ENCODE assay signal across 29 cellular contexts in the genomic region with DNA sequence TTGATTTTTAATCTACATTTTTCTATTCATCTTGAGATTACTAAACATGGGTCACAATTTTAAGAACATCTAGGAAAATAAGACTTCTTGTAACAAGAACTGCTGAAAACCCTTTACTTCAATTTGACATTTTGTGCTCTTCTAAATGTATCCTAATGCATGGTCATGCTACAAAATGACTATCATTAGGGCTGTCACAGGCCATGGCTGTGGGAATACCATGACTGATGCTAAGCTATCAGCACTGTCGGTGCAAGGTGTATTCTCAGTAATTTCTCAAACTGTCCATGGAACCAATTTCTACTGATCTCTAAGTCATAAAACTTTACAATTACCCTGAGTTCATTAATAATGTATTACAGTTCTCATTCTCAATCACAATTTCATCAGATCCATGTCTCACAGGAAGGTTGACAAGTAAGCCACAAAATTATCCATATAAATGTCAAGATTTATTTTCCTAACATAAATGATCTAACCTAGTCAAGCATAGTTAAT.
"Had no signal": no experiment of that assay in that cellular context is flagged by ENCODE, and none has a peak within 500 bp of the region (broad histone marks: within the 10 kb centered on the region; RNA-seq: fewer than 3 reads in every experiment).

No MANE protein-coding gene starts in this region.

- H3K27me3 ChIP-seq: adrenal gland, ascending aorta, body of pancreas, brain microvascular endothelial cell, breast epithelium, cardiac muscle cell had no signal

- H3K27ac ChIP-seq: adrenal gland, ascending aorta, body of pancreas, brain microvascular endothelial cell, breast epithelium, cardiac muscle cell had no signal

- DNase-seq: activated effector memory CD4-positive, alpha-beta T cell treated with anti-CD3 and anti-CD28 coated beads, Interleukin-2, amount 50 U/mL, for 16 hours; activated effector memory CD4-positive, alpha-beta T cell treated with Interleukin-2 at 50 U/mL for 16 hours; activated gamma-delta T cell; activated gamma-delta T cell treated with Interleukin-2 at 50 U/mL for 16 hours; activated naive CD4-positive, alpha-beta T cell; activated naive CD4-positive, alpha-beta T cell treated with anti-CD3 and anti-CD28 coated beads for 36 hours; activated naive CD4-positive, alpha-beta T cell treated with anti-CD3 and anti-CD28 coated beads, Interleukin-2, amount 10 ng/mL, durations not matched to agents 7 days and 5 days; activated naive CD4-positive, alpha-beta T cell treated with anti-CD3 and anti-CD28 coated beads, Interleukin-2, amount 50 U/mL, for 16 hours; activated naive CD4-positive, alpha-beta T cell treated with Interleukin-2 at 50 U/mL for 16 hours; activated naive CD8-positive, alpha-beta T cell treated with anti-CD3 and anti-CD28 coated beads for 36 hours; activated naive CD8-positive, alpha-beta T cell treated with anti-CD3 and anti-CD28 coated beads, Interleukin-2, amount 10 ng/mL, durations not matched to agents 7 days and 5 days; activated naive CD8-positive, alpha-beta T cell treated with anti-CD3 and anti-CD28 coated beads, Interleukin-2, amount 50 U/mL, for 24 hours; activated T-cell treated with anti-CD3 and anti-CD28 coated beads, Interleukin-2, amount 50 U/mL, for 1 hour; activated T-cell treated with anti-CD3 and anti-CD28 coated beads, Interleukin-2, amount 50 U/mL, for 24 hours; activated T-cell treated with anti-CD3 and anti-CD28 coated beads, Interleukin-2, amount 50 U/mL, for 4 hours; activated T-cell treated with anti-CD3 and anti-CD28 coated beads, Interleukin-2, amount 50 U/mL, for 48 hours; activated T-cell treated with anti-CD3 and anti-CD28 coated beads, Interleukin-2, amount 50 U/mL, for 72 hours; adrenal gland; amniotic stem cell; anterior cingulate cortex; aorta; body of pancreas; brain microvascular endothelial cell; caudate nucleus; central memory CD4-positive, alpha-beta T cell; cerebellar nuclear complex had no signal

- H3K36me3 ChIP-seq: adrenal gland, ascending aorta, brain microvascular endothelial cell, breast epithelium, cardiac muscle cell had no signal

- H3K4me3 ChIP-seq: adrenal gland, ascending aorta, body of pancreas, breast epithelium, cardiac muscle cell had no signal

- H3K4me1 ChIP-seq: adrenal gland, ascending aorta, body of pancreas, breast epithelium had no signal

- H3K9me3 ChIP-seq: adrenal gland, ascending aorta, body of pancreas, breast epithelium had no signal
